24 cellular contexts compared by ENCODE assay signal in the genomic region with DNA sequence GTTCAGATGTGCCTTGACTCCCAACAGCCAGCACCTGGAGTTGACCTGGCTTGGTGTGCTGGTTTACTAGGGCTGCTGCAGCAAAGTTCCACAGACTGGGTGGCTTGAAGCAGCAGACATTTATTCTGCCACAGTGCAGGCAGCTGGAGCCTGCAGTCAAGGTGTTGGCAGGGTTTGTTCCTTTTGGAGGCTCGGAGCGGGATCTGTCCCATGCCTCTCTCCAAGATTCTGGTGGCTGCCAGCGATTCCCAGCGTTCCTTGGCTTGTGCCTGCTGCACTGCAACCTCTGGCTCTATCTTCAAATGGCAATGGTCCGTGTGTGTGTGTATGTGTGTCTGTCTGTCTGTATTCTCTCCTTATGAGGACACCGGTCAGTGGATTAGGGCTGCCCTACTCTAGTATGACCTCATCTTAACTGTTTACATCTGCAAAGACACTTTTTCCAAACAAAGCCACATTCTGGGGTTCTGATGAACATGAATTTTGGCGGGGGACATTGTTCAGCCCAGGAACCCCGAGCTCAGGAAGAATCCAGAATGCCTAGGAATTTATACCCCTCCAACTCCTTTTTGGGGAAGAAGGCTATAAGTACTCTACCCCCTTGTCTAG. TPM values are rescaled to one million over a fixed set of nuclear protein-coding genes. Genes with fewer than 3 reads are reported as not detected.
A peak's percentile ranks its signal among the peaks of the same experiment; 100 is the strongest.
DNase-seq lines count a peak whose midpoint lies in the region; ATAC-seq and TF ChIP-seq lines count a peak whose summit lies in the region.
"Had no signal": no experiment of that assay in that cellular context is flagged by ENCODE, and none has a peak within 500 bp of the region (broad histone marks: within the 10 kb centered on the region; RNA-seq: fewer than 3 reads in every experiment).

No MANE protein-coding gene starts in this region.

- H3K4ac ChIP-seq in mesendoderm (ENCODE audit: low read depth, low read length), result no peak overlapping the region

- no peak overlapping the region for H2BK15ac ChIP-seq in mesendoderm (replicated peaks; ENCODE audit: low read depth)

- no peaks in the 10 kb centered on the region for H4K20me1 ChIP-seq in OCI-LY1 (ENCODE audit: insufficient read depth, low read length)
- H4K20me1 ChIP-seq: BLaER1 had no signal

- H3K4me2 ChIP-seq in OCI-LY1 (ENCODE audit: low read length), result no peak overlapping the region
- no peak overlapping the region for H3K4me2 ChIP-seq in mesendoderm (ENCODE audit: low read length)
- H3K4me2 ChIP-seq: BLaER1 had no signal

- H3K9me3 ChIP-seq in right atrium auricular region (peaks cover 0 to 14% of the 10 kb centered on the region in 2 donors), left ventricle myocardium inferior (replicated peaks) (peaks cover 20% of the 10 kb centered on the region), OCI-LY1 (ENCODE audit: low read length) (peaks cover under 1% of the 10 kb centered on the region; the same call in 1 of the 2 replicates), stomach smooth muscle (ENCODE audit: control insufficient read depth in 2 of 2, low read length in 2 of 2) (no peaks in the 10 kb centered on the region)
- H3K9me3 ChIP-seq: SJSA1 had no signal

- DNase-seq in right atrium auricular region (ENCODE audit: low spot score) (peak; percentile 36), left ventricle myocardium inferior (no peak), mesendoderm (no peak)
- no peak for DNase-seq in stimulated activated CD4-positive, alpha-beta T cell treated with anti-CD3 and anti-CD28 coated beads, Interleukin-4, amount 100 ng/mL, for 1 hour
- DNase-seq in stimulated activated CD4-positive, alpha-beta T cell treated with anti-CD3 and anti-CD28 coated beads, Interleukin-2, amount 100 ng/mL, for 48 hours, result no peak
- DNase-seq: CD4-positive, CD25-positive, alpha-beta regulatory T cell; KBM-7; MG63; NCI-H2029; NCI-H446; NCI-H524 treated with DMSO at 0.1 percent for 48 hours; NCI-H774; PC-3 had no signal

- H3K9ac ChIP-seq in OCI-LY1 (ENCODE audit: low read length), result no peak overlapping the region
- no peak overlapping the region for H3K9ac ChIP-seq in mesendoderm (ENCODE audit: low read length)
- no peak overlapping the region for H3K9ac ChIP-seq in stomach smooth muscle (ENCODE audit: low read length in 2 of 2)
- H3K9ac ChIP-seq: BLaER1 had no signal

- H3K4me1 ChIP-seq in right atrium auricular region (peaks cover 0 to 5% of the 10 kb centered on the region in 2 donors), left ventricle myocardium inferior (peaks cover 19% of the 10 kb centered on the region), OCI-LY1 (ENCODE audit: insufficient read depth, low read length, severe bottlenecking) (peaks cover 18% of the 10 kb centered on the region), mesendoderm (ENCODE audit: control insufficient read depth, low read depth, low read length) (peaks cover 7% of the 10 kb centered on the region), stomach smooth muscle (ENCODE audit: control insufficient read depth, insufficient read depth, low read length) (peaks cover 25% of the 10 kb centered on the region)
- H3K4me1 ChIP-seq: SJSA1 had no signal

- H3K79me2 ChIP-seq in OCI-LY1 (ENCODE audit: insufficient read depth, low read length) (no peaks in the 10 kb centered on the region), mesendoderm (ENCODE audit: control insufficient read depth, insufficient read depth, low read length) (no peaks in the 10 kb centered on the region)

- H2BK5ac ChIP-seq in mesendoderm (ENCODE audit: low read length), result peak overlapping the region; percentile 24

- H3K18ac ChIP-seq in mesendoderm (ENCODE audit: low read length), result no peak overlapping the region

- no peak overlapping the region for H3K27ac ChIP-seq in right atrium auricular region
- H3K27ac ChIP-seq in left ventricle myocardium inferior (replicated peaks), result no peak overlapping the region
- H3K27ac ChIP-seq in OCI-LY1 (ENCODE audit: low read depth, low read length, poor library complexity, severe bottlenecking), result peak overlapping the region; percentile 74
- no peak overlapping the region for H3K27ac ChIP-seq in mesendoderm (ENCODE audit: low read depth, low read length)
- peak overlapping the region; percentile 67 for H3K27ac ChIP-seq in stomach smooth muscle (ENCODE audit: low read length)
- H3K27ac ChIP-seq: BLaER1, HL-60, SJSA1 had no signal

- H2AK5ac ChIP-seq in mesendoderm (ENCODE audit: low read length), result peak overlapping the region; percentile 88

- H2BK120ac ChIP-seq in mesendoderm (ENCODE audit: low read depth, low read length), result no peak overlapping the region

- H3K4me3 ChIP-seq in right atrium auricular region, result no peak overlapping the region
- no peak overlapping the region for H3K4me3 ChIP-seq in left ventricle myocardium inferior
- H3K4me3 ChIP-seq in OCI-LY1 (ENCODE audit: low read depth, low read length, poor library complexity, severe bottlenecking), result no peak overlapping the region
- no peak overlapping the region for H3K4me3 ChIP-seq in mesendoderm (ENCODE audit: low read length)
- H3K4me3 ChIP-seq in stomach smooth muscle (ENCODE audit: low read length in 2 of 2), result no peak overlapping the region
- H3K4me3 ChIP-seq: BLaER1, MG63, SJSA1 had no signal

- no CpG with 5 or more reads among the region's 8 CpGs for WGBS in mesendoderm (ENCODE audit: extremely low coverage, insufficient coverage, low lambda C conversion rate)

- H3K36me3 ChIP-seq in right atrium auricular region (no peaks in the 10 kb centered on the region), left ventricle myocardium inferior (no peaks in the 10 kb centered on the region), OCI-LY1 (ENCODE audit: insufficient read depth, low read length) (no peaks in the 10 kb centered on the region), mesendoderm (ENCODE audit: control insufficient read depth, insufficient read depth, low read length) (no peaks in the 10 kb centered on the region), stomach smooth muscle (ENCODE audit: control insufficient read depth in 2 of 2, insufficient read depth in 2 of 2, low read length in 2 of 2) (no peaks in the 10 kb centered on the region)
- H3K36me3 ChIP-seq: BLaER1, MG63, SJSA1 had no signal

- H2AFZ ChIP-seq in OCI-LY1 (ENCODE audit: low read length), result no peak overlapping the region

- H3K27me3 ChIP-seq in right atrium auricular region (no peaks in the 10 kb centered on the region), left ventricle myocardium inferior (ENCODE audit: low read depth) (no peaks in the 10 kb centered on the region), OCI-LY1 (ENCODE audit: insufficient read depth, low read length) (no peaks in the 10 kb centered on the region), mesendoderm (ENCODE audit: insufficient read depth, low read length, poor library complexity) (no peaks in the 10 kb centered on the region), stomach smooth muscle (ENCODE audit: control insufficient read depth in 1 of 2, insufficient read depth in 2 of 2, low read length in 2 of 2) (no peaks in the 10 kb centered on the region)
- H3K27me3 ChIP-seq: BLaER1, MG63, SJSA1 had no signal

- H3K9me2 ChIP-seq in OCI-LY1 (ENCODE audit: low read depth, low read length), result no peaks in the 10 kb centered on the region

- no peak for ATAC-seq in GM21381 (IDR thresholded peaks at IDR 0.05; ENCODE audit: unreplicated experiment)
- ATAC-seq: HCT116, PC-3 had no signal

- H4K8ac ChIP-seq in mesendoderm (ENCODE audit: low read depth, low read length), result no peak overlapping the region

- intact Hi-C loops in left ventricle myocardium inferior (cut with micrococcal nuclease), result no loop called here

- no peak overlapping the region for H3K23ac ChIP-seq in mesendoderm (ENCODE audit: low read length)

- peak overlapping the region; percentile 6 for H3K56ac ChIP-seq in mesendoderm (ENCODE audit: low read length)

- no peaks in the 10 kb centered on the region; the same call in 1 of the 2 replicates for H3F3A ChIP-seq in OCI-LY1 (ENCODE audit: insufficient read depth, low read length)

- H3K79me1 ChIP-seq in mesendoderm (ENCODE audit: low read length), result peaks cover 5% of the 10 kb centered on the region

- peak overlapping the region; percentile 47 for H4K5ac ChIP-seq in mesendoderm (ENCODE audit: low read length)

- TF ChIP-seq CTCF in right atrium auricular region (IDR thresholded peaks at IDR 0.05) (no peak), left ventricle myocardium inferior (IDR thresholded peaks at IDR 0.05; ENCODE audit: borderline replicate concordance) (no peak), OCI-LY1 (IDR thresholded peaks at IDR 0.05; ENCODE audit: low read length) (no peak)

RNA-seq across cellular contexts. Expression of a gene that starts 44.7 kb away (rescaled TPM):
- total RNA-seq in right atrium auricular region, result 10 to 100 TPM; 20.7 to 21.8 TPM
- total RNA-seq in left ventricle myocardium inferior, result 28.9 TPM
- 24.4 TPM for polyA plus RNA-seq in mesendoderm (2013, experiment 1 of 2)
- polyA plus RNA-seq in mesendoderm (2013, experiment 2 of 2), result 22.9 TPM

RNA-seq across cellular contexts. Expression of a gene that starts 46.5 kb away (rescaled TPM):
- total RNA-seq in right atrium auricular region (not detected), left ventricle myocardium inferior (0.52 TPM)
- 0.67 TPM for polyA plus RNA-seq in mesendoderm (2013, experiment 1 of 2)
- polyA plus RNA-seq in mesendoderm (2013, experiment 2 of 2), result 0.56 TPM
- total RNA-seq: A172; CD4-positive, CD25-positive, alpha-beta regulatory T cell; Daoy; G401; H4; PC-3; SJSA1 had no signal
- polyA plus RNA-seq: CD4-positive, CD25-positive, alpha-beta regulatory T cell had no signal

Comparison
In these comparisons a context has a peak if more than half of its experiments do, and no peak if none do; other contexts are left out.
1. H3K27ac ChIP-seq: peak in OCI-LY1 (single experiment) and stomach smooth muscle (single experiment); none in right atrium auricular region (0 of 2), left ventricle myocardium inferior (single experiment) and mesendoderm (single experiment).